In genomic region chr3:148999806-149000205, GRCh38 we compare ENCODE assay signal across 10 cellular contexts. TPM values are rescaled to one million over a fixed set of nuclear protein-coding genes. Genes with fewer than 3 reads are reported as not detected.
DNase-seq lines count a peak whose midpoint lies in the region; ATAC-seq and TF ChIP-seq lines count a peak whose summit lies in the region.
"Had no signal": no experiment of that assay in that cellular context is flagged by ENCODE, and none has a peak within 500 bp of the region (broad histone marks: within the 10 kb centered on the region; RNA-seq: fewer than 3 reads in every experiment).

No MANE protein-coding gene starts in this region.

- CTCF ChIA-PET in IMR-90 (lab: Yijun Ruan, JAX), result no interaction called here

- H2BK120ac ChIP-seq in IMR-90 (ENCODE audit: low read depth, low read length), result peak overlapping the region; percentile 45

- no peak overlapping the region for H2AK9ac ChIP-seq in IMR-90 (replicated peaks; ENCODE audit: low read depth, low read length, poor library complexity)

- H3K4me2 ChIP-seq in IMR-90 (ENCODE audit: low read depth, low read length), result peak overlapping the region; percentile 2; the same call in 1 of the 2 replicates

- H3K4ac ChIP-seq in IMR-90 (ENCODE audit: low read depth, low read length), result peak overlapping the region; percentile 51

- no peak for TF ChIP-seq CTCF in CD14-positive monocyte (IDR thresholded peaks at IDR 0.05)
- TF ChIP-seq CTCF in IMR-90 (conservative IDR thresholded peaks at IDR 0.05; ENCODE audit: low read depth, low read length), result no peak
- TF ChIP-seq CTCF in heart right ventricle (IDR thresholded peaks at IDR 0.05), result no peak

- H3K27me3 Mint-ChIP-seq in CD14-positive monocyte (ENCODE audit: low read depth in 3 of 3), result no peaks in the 10 kb centered on the region
- no peaks in the 10 kb centered on the region for H3K27me3 Mint-ChIP-seq in stimulated activated naive CD8-positive, alpha-beta T cell treated with anti-CD3 and anti-CD28 coated beads, Interleukin-15, amount 100 ng/mL, for 72 hours

- peak overlapping the region; percentile 2; the same call in 1 of the 2 replicates for H3K27ac ChIP-seq in IMR-90 (ENCODE audit: insufficient read depth, low read length)
- H3K27ac ChIP-seq in heart right ventricle, result peak overlapping the region in 7 of 10 donors; percentile 40 to 65 (median 59)

- no peaks in the 10 kb centered on the region for H4K20me1 ChIP-seq in IMR-90 (ENCODE audit: insufficient read depth, low read length)

- in situ Hi-C loops in IMR-90 (cut with MboI; ENCODE audit: low sequenced_read_pairs), result no loop called here

- H3K27ac Mint-ChIP-seq in CD14-positive monocyte, result peak overlapping the region; percentile 68 to 91 (median 82)
- no peak overlapping the region for H3K27ac Mint-ChIP-seq in stimulated activated naive CD8-positive, alpha-beta T cell treated with anti-CD3 and anti-CD28 coated beads, Interleukin-15, amount 100 ng/mL, for 72 hours

- H3K9me1 ChIP-seq in IMR-90 (ENCODE audit: insufficient read depth, low read length), result peaks cover 16% of the 10 kb centered on the region

- H3K9me3 Mint-ChIP-seq in CD14-positive monocyte, result no peaks in the 10 kb centered on the region
- H3K9me3 Mint-ChIP-seq in stimulated activated naive CD8-positive, alpha-beta T cell treated with anti-CD3 and anti-CD28 coated beads, Interleukin-15, amount 100 ng/mL, for 72 hours, result no peaks in the 10 kb centered on the region

- H3K4me3 ChIP-seq in IMR-90 (ENCODE audit: insufficient read depth, low read depth, low read length) (no peak overlapping the region), heart right ventricle (no peak overlapping the region)
- H3K4me3 ChIP-seq: esophagus muscularis mucosa had no signal

- peak overlapping the region; percentile 96 for H2BK5ac ChIP-seq in IMR-90 (ENCODE audit: low read depth, low read length, poor library complexity, severe bottlenecking)

- dilution Hi-C loops in IMR-90 (cut with HindIII; ENCODE audit: low sequenced_read_pairs, unreplicated experiment), result no loop called here

- no peak overlapping the region for H2BK20ac ChIP-seq in IMR-90 (ENCODE audit: low read depth, low read length)

- intact Hi-C loops in CD14-positive monocyte (cut with micrococcal nuclease), result loop anchor here in 1 of 2 donors (10.0 kb wide), 1 partner anchor 125 kb away; the partner anchor contains the start of gene HPS3
- intact Hi-C loops in IMR-90 (cut with micrococcal nuclease), result no loop called here
- intact Hi-C loops in heart right ventricle (cut with DNase I), result loop anchor here in 1 of 10 donors (10.0 kb wide), 1 partner anchor 1605 kb away; the partner anchor contains the start of gene SELENOT

- H3K4me3 Mint-ChIP-seq in CD14-positive monocyte, result no peak overlapping the region
- no peak overlapping the region for H3K4me3 Mint-ChIP-seq in stimulated activated naive CD8-positive, alpha-beta T cell treated with anti-CD3 and anti-CD28 coated beads, Interleukin-15, amount 100 ng/mL, for 72 hours

- no peak overlapping the region; the same call in 2 of the 3 replicates for H2BK15ac ChIP-seq in IMR-90 (ENCODE audit: low read depth, low read length)

- peaks cover 14 to 51% of the 10 kb centered on the region in 2 experiments for H3K79me1 ChIP-seq in IMR-90 (ENCODE audit: low read depth in 1 of 2, low read length in 2 of 2)

- POLR2A ChIA-PET in IMR-90 (lab: Charles Lee; ENCODE audit: unreplicated experiment), result no interaction called here

- no peak overlapping the region for H2AFZ ChIP-seq in IMR-90 (replicated peaks; ENCODE audit: low read length, poor library complexity)

- H3K23ac ChIP-seq in IMR-90 (ENCODE audit: low read depth, low read length), result 0 out of 2 replicates have a peak overlapping the region, but pooled peaks have one; percentile 74

- no peak overlapping the region for H2AK5ac ChIP-seq in IMR-90 (ENCODE audit: low read depth, low read length)

- H3K14ac ChIP-seq in IMR-90 (replicated peaks; ENCODE audit: low read depth, low read length), result no peak overlapping the region

- ATAC-seq in GM21381 (IDR thresholded peaks at IDR 0.05; ENCODE audit: unreplicated experiment), result peak; percentile 48
- peak; percentile 52 for ATAC-seq in IMR-90 (ENCODE audit: low read depth)
- ATAC-seq in heart right ventricle, result peak in 6 of 8 donors; percentile 50 to 80 (median 65)
- no peak for ATAC-seq in stimulated activated naive CD8-positive, alpha-beta T cell treated with anti-CD3 and anti-CD28 coated beads, Interleukin-15, amount 100 ng/mL, for 72 hours

- H3K56ac ChIP-seq in IMR-90 (ENCODE audit: extremely low read depth, insufficient read depth, low read length), result no peak overlapping the region

- 8% methylated on average over 2 of the region's 3 CpGs; no CpG with 5 or more reads in 1 of the 2 experiments for WGBS in IMR-90 (ENCODE audit: extremely low coverage in 2 of 2, insufficient read length in 1 of 2), 2 experiments
- WGBS in heart right ventricle, 2 donors, result 35 to 66% methylated on average over 3 of the region's 3 CpGs

- no peaks in the 10 kb centered on the region for H3K27me3 ChIP-seq in IMR-90 (ENCODE audit: control insufficient read depth, insufficient read depth, low read length)
- no peaks in the 10 kb centered on the region for H3K27me3 ChIP-seq in heart right ventricle
- H3K27me3 ChIP-seq: esophagus muscularis mucosa had no signal

- H3K9ac ChIP-seq in IMR-90 (ENCODE audit: low read depth, low read length), result no peak overlapping the region

- no peak overlapping the region for H3K18ac ChIP-seq in IMR-90 (ENCODE audit: low read depth, low read length)

- no peak overlapping the region; a peak in 1 of 4 replicates for H4K8ac ChIP-seq in IMR-90 (ENCODE audit: low read depth in 2 of 2, low read length in 2 of 2)

- H4K91ac ChIP-seq in IMR-90 (ENCODE audit: insufficient read depth, low read depth, low read length), result no peak overlapping the region; the same call in 1 of the 2 replicates

- TF ChIP-seq POLR2A in IMR-90 (IDR thresholded peaks at IDR 0.05; ENCODE audit: low read depth, low read length), result no peak

- no peak overlapping the region for H4K5ac ChIP-seq in IMR-90 (ENCODE audit: low read depth, low read length)

- no peak for TF ChIP-seq RAD21 in IMR-90 (IDR thresholded peaks at IDR 0.05; ENCODE audit: low read length)

- H3K36me3 ChIP-seq in IMR-90 (ENCODE audit: control insufficient read depth, insufficient read depth, low read length) (peaks cover 15% of the 10 kb centered on the region), heart right ventricle (peaks cover 0 to 89% (median 19%) of the 10 kb centered on the region in 9 donors)

- peaks cover 34% of the 10 kb centered on the region for H3K4me1 Mint-ChIP-seq in CD14-positive monocyte
- H3K4me1 Mint-ChIP-seq in stimulated activated naive CD8-positive, alpha-beta T cell treated with anti-CD3 and anti-CD28 coated beads, Interleukin-15, amount 100 ng/mL, for 72 hours, result peaks cover 30% of the 10 kb centered on the region

- H3K4me1 ChIP-seq in IMR-90 (ENCODE audit: control insufficient read depth, insufficient read depth, low read length), result peaks cover 15% of the 10 kb centered on the region
- peaks cover 4 to 61% (median 30%) of the 10 kb centered on the region in 9 donors for H3K4me1 ChIP-seq in heart right ventricle

- no peaks in the 10 kb centered on the region for H3K9me3 ChIP-seq in IMR-90 (ENCODE audit: control insufficient read depth, insufficient read depth, low read length)
- H3K9me3 ChIP-seq in heart right ventricle, result no peaks in the 10 kb centered on the region
- H3K9me3 ChIP-seq: esophagus muscularis mucosa had no signal

- no peak for DNase-seq in CD14-positive monocyte (ENCODE audit: low spot score)
- peak; percentile 68 for DNase-seq in IMR-90
- no peak for DNase-seq in heart right ventricle
- DNase-seq in DMS53 treated with DMSO at 0.1 percent for 48 hours (lab: John Stamatoyannopoulos, UW; ENCODE audit: unreplicated experiment), result no peak
- DNase-seq in stimulated activated CD4-positive, alpha-beta T cell treated with anti-CD3 and anti-CD28 coated beads, Interleukin-4, amount 100 ng/mL, for 4 hours, result no peak
- DNase-seq in stimulated activated naive CD8-positive, alpha-beta T cell treated with anti-CD3 and anti-CD28 coated beads, Interleukin-15, amount 100 ng/mL, for 72 hours, result no peak
- no peak for DNase-seq in stimulated activated naive CD4-positive, alpha-beta T cell treated with Interleukin-2 at 50 U/mL for 16 hours (lab: John Stamatoyannopoulos, UW)
- DNase-seq: NCI-H226 had no signal

- H3K36me3 Mint-ChIP-seq in CD14-positive monocyte, result peaks cover 62 to 69% of the 10 kb centered on the region in 2 donors

- no TSS peak for BruUV-seq in IMR-90 (replicated peaks; lab: Mats Ljungman, UMichigan)

TF ChIP-seq in IMR-90, 13 proteins besides CTCF, POLR2A, EP300 and RAD21 (continues in another document):
- no peak for TF ChIP-seq MAFK (IDR thresholded peaks at IDR 0.05; ENCODE audit: low read depth, low read length)
- TF ChIP-seq SMC3 (IDR thresholded peaks at IDR 0.05; ENCODE audit: low read depth, low read length), result no peak
- TF ChIP-seq CHD1 (IDR thresholded peaks at IDR 0.05; ENCODE audit: low read depth, low read length), result no peak
- no peak for TF ChIP-seq ELK1 (IDR thresholded peaks at IDR 0.05; ENCODE audit: borderline replicate concordance, low read depth, low read length)
- no peak for TF ChIP-seq RFX5 (IDR thresholded peaks at IDR 0.05; ENCODE audit: low read depth, low read length)
- no peak for TF ChIP-seq FOS (IDR thresholded peaks at IDR 0.05; ENCODE audit: low read depth, low read length)
- TF ChIP-seq USF2 (IDR thresholded peaks at IDR 0.05; ENCODE audit: low read depth, low read length), result no peak

RNA-seq across cellular contexts. Expression of gene GYG1, which starts 8.5 kb away (rescaled TPM):
- polyA plus RNA-seq in CD14-positive monocyte, result 100 to 1,000 TPM; 121 to 122 TPM
- total RNA-seq in IMR-90 (2012; rRNA removed), result 77.8 and 90.3 TPM in 2 replicates
- polyA plus RNA-seq in IMR-90 (2012; rRNA removed), result 43.6 and 48.4 TPM in 2 replicates
- 17.9 and 77.6 TPM in 2 replicates for polyA plus RNA-seq in IMR-90 (2012; cell fraction: cytosol; rRNA removed)
- polyA plus RNA-seq in IMR-90 (2012; cell fraction: nucleus; rRNA removed; ENCODE audit: low replicate concordance), result 44.9 and 46.5 TPM in 2 replicates
- 100 to 1,000 TPM; 126 to 210 (median 157) TPM for total RNA-seq in heart right ventricle
- polyA plus RNA-seq in heart right ventricle, result 100 to 1,000 TPM in 1 of 2 donors, 10 to 100 TPM in 1; 56.5 to 156 TPM

Comparison
In these comparisons a context has a peak if more than half of its experiments do, and no peak if none do; other contexts are left out.
1. H3K27ac Mint-ChIP-seq: peak in CD14-positive monocyte (7 of 7); none in stimulated activated naive CD8-positive, alpha-beta T cell treated with anti-CD3 and anti-CD28 coated beads, Interleukin-15, amount 100 ng/mL, for 72 hours (0 of 2).